1 cellular context compared by ENCODE assay signal in the genomic region with DNA sequence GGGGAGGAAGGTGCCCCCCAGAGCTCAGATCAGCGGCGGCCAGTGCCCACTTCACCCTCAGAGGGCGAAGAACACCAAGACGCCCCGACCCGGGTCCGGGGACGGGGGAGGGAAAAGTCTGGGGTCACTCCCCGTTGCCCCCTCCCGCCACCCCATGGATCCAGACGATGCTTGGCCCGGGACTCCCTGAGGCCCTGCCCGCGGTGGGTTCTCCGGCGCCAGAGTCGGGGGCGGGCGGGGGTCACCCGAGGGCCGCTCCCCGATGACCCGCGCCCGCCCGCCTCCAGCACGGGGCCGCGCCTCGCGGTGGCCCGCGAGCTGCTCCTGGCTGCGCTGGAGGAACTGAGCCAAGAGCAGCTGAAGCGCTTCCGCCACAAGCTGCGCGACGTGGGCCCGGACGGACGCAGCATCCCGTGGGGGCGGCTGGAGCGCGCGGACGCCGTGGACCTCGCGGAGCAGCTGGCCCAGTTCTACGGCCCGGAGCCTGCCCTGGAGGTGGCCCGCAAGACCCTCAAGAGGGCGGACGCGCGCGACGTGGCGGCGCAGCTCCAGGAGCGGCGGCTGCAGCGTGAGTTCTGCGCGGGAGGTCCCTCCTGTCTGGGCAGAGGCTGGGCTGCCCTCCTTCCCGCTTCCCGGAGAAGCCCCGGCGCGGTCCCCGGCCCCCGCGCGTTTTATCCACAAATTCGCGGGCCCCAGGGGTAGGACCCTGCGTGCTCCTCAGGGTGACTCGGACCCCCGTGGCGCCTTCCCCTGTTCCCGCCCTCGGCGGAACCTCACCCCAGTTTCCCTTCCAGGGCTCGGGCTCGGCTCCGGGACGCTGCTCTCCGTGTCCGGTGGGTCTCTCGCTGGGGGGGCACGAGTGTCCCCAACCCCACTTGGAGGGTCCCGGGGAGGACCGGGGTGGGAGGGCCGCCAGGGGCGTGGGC.
TF ChIP-seq lines count a peak whose summit lies in the region.

No MANE protein-coding gene starts in this region.

TF ChIP-seq in H1, 55 proteins besides CTCF, POLR2A, EP300 and RAD21:
- TF ChIP-seq SIRT6 (IDR thresholded peaks at IDR 0.05; ENCODE audit: low read length), result no peak
- no peak for TF ChIP-seq TEAD4 (IDR thresholded peaks at IDR 0.05; ENCODE audit: low read depth, low read length)
- TF ChIP-seq RNF2 (IDR thresholded peaks at IDR 0.05; ENCODE audit: borderline replicate concordance, low read depth, low read length, missing control alignments, poor library complexity, severe bottlenecking), result no peak
- no peak for TF ChIP-seq GABPA (IDR thresholded peaks at IDR 0.05; ENCODE audit: borderline replicate concordance, insufficient read depth, low read length)
- no peak for TF ChIP-seq HDAC6 (IDR thresholded peaks at IDR 0.05; ENCODE audit: low read depth, low read length)
- no peak for TF ChIP-seq HDAC2 (IDR thresholded peaks at IDR 0.05; ENCODE audit: borderline replicate concordance in 1 of 2, low read depth in 2 of 2, low read length in 2 of 2)
- TF ChIP-seq YY1 (IDR thresholded peaks at IDR 0.05; ENCODE audit: low read depth, low read length), result no peak
- TF ChIP-seq MAFK (IDR thresholded peaks at IDR 0.05; ENCODE audit: low read depth, low read length), result no peak
- no peak for TF ChIP-seq CREB1 (IDR thresholded peaks at IDR 0.05)
- no peak for TF ChIP-seq BCL11A (IDR thresholded peaks at IDR 0.05; ENCODE audit: low read depth in 2 of 2, low read length in 2 of 2)
- TF ChIP-seq ASH2L (IDR thresholded peaks at IDR 0.05; ENCODE audit: low read length), result no peak
- no peak for TF ChIP-seq POLR2AphosphoS5 (IDR thresholded peaks at IDR 0.05; ENCODE audit: low read depth, low read length)
- TF ChIP-seq SIN3A (conservative IDR thresholded peaks at IDR 0.05 in 1 of 2, IDR thresholded peaks at IDR 0.05 in 1 of 2; ENCODE audit: low read depth in 1 of 2, low read length in 2 of 2), result no peak
- no peak for TF ChIP-seq POU5F1 (IDR thresholded peaks at IDR 0.05; ENCODE audit: low read depth, low read length)
- TF ChIP-seq SUZ12 (IDR thresholded peaks at IDR 0.05; ENCODE audit: low read length), result no peak
- no peak for TF ChIP-seq JUND (IDR thresholded peaks at IDR 0.05; ENCODE audit: low read length)
